8 cellular contexts compared by ENCODE assay signal in the genomic region with DNA sequence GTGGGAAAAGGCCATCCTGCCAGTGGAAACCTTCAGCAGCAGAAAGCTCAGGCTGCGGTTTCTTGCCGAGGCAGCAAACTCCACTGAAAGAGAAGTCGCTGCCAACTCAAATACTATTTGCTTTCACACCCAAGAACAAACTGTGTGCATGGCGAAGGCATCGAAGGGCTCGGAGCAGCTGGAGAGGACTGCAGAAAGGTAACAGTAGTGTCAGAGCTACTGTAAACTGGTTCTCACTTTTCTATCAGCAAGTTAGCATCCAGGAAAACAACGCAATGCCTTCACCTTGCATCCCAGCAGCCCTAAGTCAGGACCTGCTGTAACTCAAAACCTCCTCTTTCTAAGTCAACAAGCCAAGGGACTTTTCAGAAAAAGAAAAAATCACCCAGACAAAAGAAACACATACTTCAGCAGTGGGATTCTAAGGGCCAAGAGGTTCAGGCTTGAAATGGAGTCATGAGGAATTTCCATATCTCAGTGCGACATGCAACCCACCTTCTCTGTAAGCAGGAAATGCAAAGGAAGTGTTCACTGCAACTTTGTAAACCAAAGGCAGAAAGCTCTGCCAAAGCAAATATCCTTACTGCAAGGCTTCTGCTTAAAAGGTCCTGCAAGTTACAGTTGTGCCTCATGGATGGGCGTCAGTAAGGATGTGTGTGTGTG.
DNase-seq lines count a peak whose midpoint lies in the region; ATAC-seq and TF ChIP-seq lines count a peak whose summit lies in the region.

No MANE protein-coding gene starts in this region.

- 0 out of 2 replicates have a peak, but pooled peaks cover 3% of the 10 kb centered on the region for H3F3A ChIP-seq in GM23338 (replicated peaks; ENCODE audit: low read depth)

- peaks cover 6% of the 10 kb centered on the region for H3K27me3 Mint-ChIP-seq in GM23338 (ENCODE audit: insufficient read depth, low read depth, poor library complexity)

- H3K9me3 ChIP-seq in OCI-LY3 (ENCODE audit: insufficient read depth, low read length) (no peaks in the 10 kb centered on the region), right lobe of liver (no peaks in the 10 kb centered on the region), thoracic aorta (no peaks in the 10 kb centered on the region)

- no peak for TF ChIP-seq POLR2A in right lobe of liver (IDR thresholded peaks at IDR 0.05)

- H3K9me3 Mint-ChIP-seq in GM23338: no peaks in the 10 kb centered on the region

- 0 out of 3 replicates have a peak, but pooled peaks cover 2% of the 10 kb centered on the region for H3K36me3 Mint-ChIP-seq in GM23338 (ENCODE audit: low read depth)

- ATAC-seq in GM23338: peak; percentile 87
- peak; percentile 93 to 94 (median 93) for ATAC-seq in right lobe of liver
- no peak for ATAC-seq in thoracic aorta (ENCODE audit: insufficient number of reproducible peaks, low FRiP score, low read depth)
- ATAC-seq in HG03095 (IDR thresholded peaks at IDR 0.05; ENCODE audit: unreplicated experiment): no peak
- no peak for ATAC-seq in GM19324 (IDR thresholded peaks at IDR 0.05; ENCODE audit: low FRiP score, unreplicated experiment)
- ATAC-seq in GM21526 (IDR thresholded peaks at IDR 0.05; ENCODE audit: low FRiP score, unreplicated experiment): no peak

- peak overlapping the region; percentile 31; the same call in 1 of the 2 replicates for H3K4me2 ChIP-seq in GM23338
- H3K4me2 ChIP-seq in OCI-LY3 (ENCODE audit: low read length): peak overlapping the region; percentile 90

- intact Hi-C loops in right lobe of liver (cut with DNase I): no loop called here

- H4K20me1 ChIP-seq in GM23338 (replicated peaks; ENCODE audit: insufficient read depth) (no peaks in the 10 kb centered on the region), OCI-LY3 (ENCODE audit: insufficient read depth, low read length) (no peaks in the 10 kb centered on the region)

- no peak overlapping the region for H3K9ac ChIP-seq in OCI-LY3 (ENCODE audit: low read length)

- TF ChIP-seq CTCF in GM23338 (conservative IDR thresholded peaks at IDR 0.05; ENCODE audit: low read depth in 2 of 2): no peak
- no peak for TF ChIP-seq CTCF in OCI-LY3 (IDR thresholded peaks at IDR 0.05; ENCODE audit: low read depth, low read length)
- TF ChIP-seq CTCF in cardiac fibroblast (IDR thresholded peaks at IDR 0.05; ENCODE audit: low read depth, low read length): no peak
- TF ChIP-seq CTCF in right lobe of liver (IDR thresholded peaks at IDR 0.05): no peak
- no peak for TF ChIP-seq CTCF in thoracic aorta (IDR thresholded peaks at IDR 0.05)

- 15% methylated on average over 9 of the region's 9 CpGs for WGBS in right lobe of liver (ENCODE audit: insufficient coverage, low coverage, low lambda C conversion rate, missing lambda C conversion rate)

- H3K4me1 ChIP-seq in GM23338 (ENCODE audit: insufficient read depth) (peaks cover 19% of the 10 kb centered on the region), OCI-LY3 (ENCODE audit: low read length) (peaks cover 66% of the 10 kb centered on the region), right lobe of liver (peaks cover 0 to 23% (median 1%) of the 10 kb centered on the region in 4 donors), thoracic aorta (ENCODE audit: control insufficient read depth in 1 of 2, low read depth in 2 of 2) (peaks cover 13 to 21% of the 10 kb centered on the region in 2 donors)

- H3K9me2 ChIP-seq in GM23338 (ENCODE audit: insufficient read depth): peaks cover 6% of the 10 kb centered on the region; the same call in 1 of the 2 replicates

- no peaks in the 10 kb centered on the region for H3K27me3 ChIP-seq in GM23338 (ENCODE audit: insufficient read depth)
- peaks cover 51% of the 10 kb centered on the region for H3K27me3 ChIP-seq in OCI-LY3 (ENCODE audit: low read depth, low read length)
- H3K27me3 ChIP-seq in right lobe of liver: no peaks in the 10 kb centered on the region
- H3K27me3 ChIP-seq in thoracic aorta (replicated peaks; ENCODE audit: insufficient read depth): no peaks in the 10 kb centered on the region

- H2AFZ ChIP-seq in GM23338 (no peak overlapping the region), OCI-LY3 (ENCODE audit: low read depth, low read length) (no peak overlapping the region)

- peak overlapping the region; percentile 90 for H3K27ac Mint-ChIP-seq in GM23338

- H3K79me2 ChIP-seq in GM23338 (replicated peaks; ENCODE audit: insufficient read depth): no peaks in the 10 kb centered on the region
- no peaks in the 10 kb centered on the region for H3K79me2 ChIP-seq in OCI-LY3 (ENCODE audit: low read length)

- peak overlapping the region; percentile 45 for H3K27ac ChIP-seq in GM23338 (ENCODE audit: low read depth)
- H3K27ac ChIP-seq in OCI-LY3 (ENCODE audit: low read length): no peak overlapping the region
- H3K27ac ChIP-seq in right lobe of liver: no peak overlapping the region
- H3K27ac ChIP-seq in thoracic aorta: peak overlapping the region; percentile 10 to 34

- H3K4me3 ChIP-seq in GM23338 (no peak overlapping the region), OCI-LY3 (ENCODE audit: low read length) (peak overlapping the region; percentile 23), cardiac fibroblast (replicated peaks in 1 of 2; ENCODE audit: low read depth in 2 of 2, low read length in 2 of 2) (peak overlapping the region in 1 of 2 donors; percentile 13), right lobe of liver (no peak overlapping the region), thoracic aorta (peak overlapping the region; percentile 63)

- peak; percentile 71 for DNase-seq in GM23338 (ENCODE audit: low spot score)
- DNase-seq in cardiac fibroblast (ENCODE audit: low read depth in 2 of 2): peak; percentile 58 to 83
- DNase-seq in right lobe of liver: peak; percentile 53 to 70 (median 66)
- DNase-seq in thoracic aorta (ENCODE audit: low spot score): no peak

- H3K36me3 ChIP-seq in GM23338 (ENCODE audit: insufficient read depth) (no peaks in the 10 kb centered on the region), OCI-LY3 (replicated peaks; ENCODE audit: low read depth, low read length) (no peaks in the 10 kb centered on the region), right lobe of liver (no peaks in the 10 kb centered on the region), thoracic aorta (no peaks in the 10 kb centered on the region)

- H3K4me3 Mint-ChIP-seq in GM23338: peak overlapping the region; percentile 17; the same call in 2 of the 3 replicates

- peaks cover 39% of the 10 kb centered on the region for H3K4me1 Mint-ChIP-seq in GM23338

TF ChIP-seq in GM23338, 12 proteins besides CTCF, POLR2A, EP300 and RAD21 (continues in another document):
- TF ChIP-seq JUNB (IDR thresholded peaks at IDR 0.05; ENCODE audit: unreplicated experiment) (no peak), NANOG (IDR thresholded peaks at IDR 0.05; ENCODE audit: borderline replicate concordance) (no peak)
- TF ChIP-seq, protein P1, sequence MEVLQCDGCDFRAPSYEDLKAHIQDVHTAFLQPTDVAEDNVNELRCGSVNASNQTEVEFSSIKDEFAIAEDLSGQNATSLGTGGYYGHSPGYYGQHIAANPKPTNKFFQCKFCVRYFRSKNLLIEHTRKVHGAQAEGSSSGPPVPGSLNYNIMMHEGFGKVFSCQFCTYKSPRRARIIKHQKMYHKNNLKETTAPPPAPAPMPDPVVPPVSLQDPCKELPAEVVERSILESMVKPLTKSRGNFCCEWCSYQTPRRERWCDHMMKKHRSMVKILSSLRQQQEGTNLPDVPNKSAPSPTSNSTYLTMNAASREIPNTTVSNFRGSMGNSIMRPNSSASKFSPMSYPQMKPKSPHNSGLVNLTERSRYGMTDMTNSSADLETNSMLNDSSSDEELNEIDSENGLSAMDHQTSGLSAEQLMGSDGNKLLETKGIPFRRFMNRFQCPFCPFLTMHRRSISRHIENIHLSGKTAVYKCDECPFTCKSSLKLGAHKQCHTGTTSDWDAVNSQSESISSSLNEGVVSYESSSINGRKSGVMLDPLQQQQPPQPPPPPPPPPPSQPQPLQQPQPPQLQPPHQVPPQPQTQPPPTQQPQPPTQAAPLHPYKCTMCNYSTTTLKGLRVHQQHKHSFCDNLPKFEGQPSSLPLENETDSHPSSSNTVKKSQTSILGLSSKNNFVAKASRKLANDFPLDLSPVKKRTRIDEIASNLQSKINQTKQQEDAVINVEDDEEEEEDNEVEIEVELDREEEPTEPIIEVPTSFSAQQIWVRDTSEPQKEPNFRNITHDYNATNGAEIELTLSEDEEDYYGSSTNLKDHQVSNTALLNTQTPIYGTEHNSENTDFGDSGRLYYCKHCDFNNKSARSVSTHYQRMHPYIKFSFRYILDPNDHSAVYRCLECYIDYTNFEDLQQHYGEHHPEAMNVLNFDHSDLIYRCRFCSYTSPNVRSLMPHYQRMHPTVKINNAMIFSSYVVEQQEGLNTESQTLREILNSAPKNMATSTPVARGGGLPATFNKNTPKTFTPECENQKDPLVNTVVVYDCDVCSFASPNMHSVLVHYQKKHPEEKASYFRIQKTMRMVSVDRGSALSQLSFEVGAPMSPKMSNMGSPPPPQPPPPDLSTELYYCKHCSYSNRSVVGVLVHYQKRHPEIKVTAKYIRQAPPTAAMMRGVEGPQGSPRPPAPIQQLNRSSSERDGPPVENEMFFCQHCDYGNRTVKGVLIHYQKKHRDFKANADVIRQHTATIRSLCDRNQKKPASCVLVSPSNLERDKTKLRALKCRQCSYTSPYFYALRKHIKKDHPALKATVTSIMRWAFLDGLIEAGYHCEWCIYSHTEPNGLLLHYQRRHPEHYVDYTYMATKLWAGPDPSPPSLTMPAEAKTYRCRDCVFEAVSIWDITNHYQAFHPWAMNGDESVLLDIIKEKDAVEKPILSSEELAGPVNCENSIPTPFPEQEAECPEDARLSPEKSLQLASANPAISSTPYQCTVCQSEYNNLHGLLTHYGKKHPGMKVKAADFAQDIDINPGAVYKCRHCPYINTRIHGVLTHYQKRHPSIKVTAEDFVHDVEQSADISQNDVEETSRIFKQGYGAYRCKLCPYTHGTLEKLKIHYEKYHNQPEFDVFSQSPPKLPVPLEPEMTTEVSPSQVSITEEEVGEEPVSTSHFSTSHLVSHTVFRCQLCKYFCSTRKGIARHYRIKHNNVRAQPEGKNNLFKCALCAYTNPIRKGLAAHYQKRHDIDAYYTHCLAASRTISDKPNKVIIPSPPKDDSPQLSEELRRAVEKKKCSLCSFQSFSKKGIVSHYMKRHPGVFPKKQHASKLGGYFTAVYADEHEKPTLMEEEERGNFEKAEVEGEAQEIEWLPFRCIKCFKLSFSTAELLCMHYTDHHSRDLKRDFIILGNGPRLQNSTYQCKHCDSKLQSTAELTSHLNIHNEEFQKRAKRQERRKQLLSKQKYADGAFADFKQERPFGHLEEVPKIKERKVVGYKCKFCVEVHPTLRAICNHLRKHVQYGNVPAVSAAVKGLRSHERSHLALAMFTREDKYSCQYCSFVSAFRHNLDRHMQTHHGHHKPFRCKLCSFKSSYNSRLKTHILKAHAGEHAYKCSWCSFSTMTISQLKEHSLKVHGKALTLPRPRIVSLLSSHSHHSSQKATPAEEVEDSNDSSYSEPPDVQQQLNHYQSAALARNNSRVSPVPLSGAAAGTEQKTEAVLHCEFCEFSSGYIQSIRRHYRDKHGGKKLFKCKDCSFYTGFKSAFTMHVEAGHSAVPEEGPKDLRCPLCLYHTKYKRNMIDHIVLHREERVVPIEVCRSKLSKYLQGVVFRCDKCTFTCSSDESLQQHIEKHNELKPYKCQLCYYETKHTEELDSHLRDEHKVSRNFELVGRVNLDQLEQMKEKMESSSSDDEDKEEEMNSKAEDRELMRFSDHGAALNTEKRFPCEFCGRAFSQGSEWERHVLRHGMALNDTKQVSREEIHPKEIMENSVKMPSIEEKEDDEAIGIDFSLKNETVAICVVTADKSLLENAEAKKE (CRISPR knock-in tag; IDR thresholded peaks at IDR 0.05): peak; percentile 55; the same call in 1 of the 2 replicates

Comparison
In these comparisons a context has a peak if more than half of its experiments do, and no peak if none do; other contexts are left out.
1. ATAC-seq: peak in GM23338 (single experiment) and right lobe of liver (4 of 4); none in thoracic aorta (single experiment), HG03095 (single experiment), GM19324 (single experiment) and GM21526 (single experiment).
2. H3K27ac ChIP-seq: peak in GM23338 (single experiment) and thoracic aorta (2 of 2); none in OCI-LY3 (single experiment) and right lobe of liver (0 of 3).
3. H3K4me3 ChIP-seq: peak in OCI-LY3 (single experiment) and thoracic aorta (single experiment); none in GM23338 (single experiment) and right lobe of liver (0 of 3).